Comparison of ENCODE assay signal across 7 cellular contexts in the genomic region with DNA sequence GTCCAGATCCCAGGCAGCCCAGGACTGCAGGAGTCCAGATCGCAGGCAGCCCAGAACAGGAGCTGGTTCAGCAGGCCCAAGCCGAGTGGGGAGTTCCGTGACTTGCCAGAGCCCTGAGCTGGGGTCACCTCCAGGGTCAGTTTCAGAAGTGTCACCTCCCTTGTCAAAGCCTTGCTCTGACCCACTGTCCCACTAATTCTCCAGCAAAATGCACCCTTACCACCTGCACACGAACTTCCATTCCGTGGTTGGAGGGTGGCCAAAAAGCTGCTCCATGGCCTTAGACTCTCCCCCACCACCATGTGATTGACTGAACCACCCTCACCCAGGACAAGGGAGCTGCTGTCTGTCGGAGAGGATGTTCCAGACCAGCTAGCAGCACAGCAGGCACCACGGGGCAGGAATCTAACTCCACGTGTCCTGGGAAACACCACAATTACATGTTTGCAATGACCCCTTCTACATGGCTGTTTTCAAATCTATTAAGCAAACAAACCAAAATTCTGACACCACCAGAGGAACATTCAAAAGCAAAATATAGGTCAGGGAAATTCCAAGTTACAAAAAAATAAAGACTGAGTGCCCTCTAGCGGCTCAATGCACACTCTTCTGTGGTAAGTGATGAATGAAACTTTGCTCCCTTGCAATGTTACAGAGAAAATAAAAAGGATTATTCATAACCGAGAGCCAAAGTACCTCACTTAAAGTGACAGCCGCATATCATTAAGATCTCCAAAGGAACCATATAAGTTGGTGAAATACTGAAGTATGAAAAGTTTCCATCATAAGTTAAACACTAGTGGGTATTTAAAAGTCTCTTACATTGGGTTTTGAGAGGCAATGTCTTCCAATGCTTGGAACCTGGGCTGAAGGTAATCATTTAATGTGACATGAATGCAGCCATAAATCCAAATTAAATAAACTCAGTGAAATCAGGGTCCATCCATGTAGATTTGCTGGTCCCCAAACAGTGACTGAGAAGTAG.
A peak's percentile ranks its signal among the peaks of the same experiment; 100 is the strongest.
DNase-seq lines count a peak whose midpoint lies in the region; ATAC-seq and TF ChIP-seq lines count a peak whose summit lies in the region.

No MANE protein-coding gene starts in this region.

- no peak overlapping the region for H3K27ac ChIP-seq in naive thymus-derived CD4-positive, alpha-beta T cell (ENCODE audit: low read depth, low read length)

- peak; percentile 23 for ATAC-seq in esophagus mucosa
- ATAC-seq in naive thymus-derived CD4-positive, alpha-beta T cell = peak; percentile 37
- ATAC-seq in HG03521 (IDR thresholded peaks at IDR 0.05; ENCODE audit: unreplicated experiment) = no peak
- ATAC-seq in GM19395 (IDR thresholded peaks at IDR 0.05; ENCODE audit: unreplicated experiment) = no peak

- in situ Hi-C loops in G401 (cut with HindIII; ENCODE audit: low sequenced_read_pairs) = no loop called here

- H3K27me3 Mint-ChIP-seq in naive thymus-derived CD4-positive, alpha-beta T cell = no peaks in the 10 kb centered on the region

- no peak for TF ChIP-seq EP300 in Ishikawa (IDR thresholded peaks at IDR 0.05; ENCODE audit: borderline replicate concordance)

- intact Hi-C loops in naive thymus-derived CD4-positive, alpha-beta T cell (cut with micrococcal nuclease) = no loop called here

- H3K4me3 ChIP-seq in naive thymus-derived CD4-positive, alpha-beta T cell (ENCODE audit: low read length) = no peak overlapping the region

- no peaks in the 10 kb centered on the region for H3K9me3 ChIP-seq in naive thymus-derived CD4-positive, alpha-beta T cell (ENCODE audit: control insufficient read depth in 2 of 3, low read length in 3 of 3)

- POLR2A ChIA-PET in naive thymus-derived CD4-positive, alpha-beta T cell (lab: Charles Lee) = no interaction called here

- no peaks in the 10 kb centered on the region for H3K4me1 ChIP-seq in naive thymus-derived CD4-positive, alpha-beta T cell (ENCODE audit: control insufficient read depth in 2 of 2, insufficient read depth in 2 of 2, low read length in 2 of 2)

- TF ChIP-seq RAD21 in Ishikawa (IDR thresholded peaks at IDR 0.05; ENCODE audit: low read depth) = peak; percentile 46

- DNase-seq in G401 (ENCODE audit: low spot score) = peak; percentile 67
- DNase-seq in activated CD4-positive, alpha-beta T cell treated with anti-CD3 and anti-CD28 coated beads for 4 hours = peak; percentile 18 to 31
- DNase-seq in naive thymus-derived CD4-positive, alpha-beta T cell = peak in 5 of 9 donors; percentile 11 to 31 (median 18)

- peak overlapping the region in 2 of 9 donors; percentile 51 to 66 for H3K27ac Mint-ChIP-seq in naive thymus-derived CD4-positive, alpha-beta T cell

- peaks cover 0 to 14% (median 0%) of the 10 kb centered on the region in 5 donors for H3K36me3 Mint-ChIP-seq in naive thymus-derived CD4-positive, alpha-beta T cell

- H3K27me3 ChIP-seq in naive thymus-derived CD4-positive, alpha-beta T cell (ENCODE audit: control insufficient read depth in 2 of 2, insufficient read depth in 2 of 2, low read length in 2 of 2) = no peaks in the 10 kb centered on the region

- no peaks in the 10 kb centered on the region for H3K36me3 ChIP-seq in naive thymus-derived CD4-positive, alpha-beta T cell (ENCODE audit: control insufficient read depth in 2 of 3, insufficient read depth in 3 of 3, low read length in 3 of 3)

- CTCF ChIA-PET in naive thymus-derived CD4-positive, alpha-beta T cell (lab: Charles Lee) = interaction anchor here (1.1 kb wide), 1 partner anchor 110 kb away, joined by 3 read pairs; no protein-coding TSS in a partner anchor

- H3K9me3 Mint-ChIP-seq in naive thymus-derived CD4-positive, alpha-beta T cell = no peaks in the 10 kb centered on the region

- no peak overlapping the region for H3K4me3 Mint-ChIP-seq in naive thymus-derived CD4-positive, alpha-beta T cell

- H3K4me1 Mint-ChIP-seq in naive thymus-derived CD4-positive, alpha-beta T cell = peaks cover 0 to 7% (median 6%) of the 10 kb centered on the region in 7 donors

TF ChIP-seq in Ishikawa, 13 proteins besides CTCF, POLR2A, EP300 and RAD21:
- TF ChIP-seq MAX (IDR thresholded peaks at IDR 0.05) (no peak), TAF1 (IDR thresholded peaks at IDR 0.05; ENCODE audit: low read depth) (no peak), NFIC (IDR thresholded peaks at IDR 0.05) (no peak), USF1 (IDR thresholded peaks at IDR 0.05) (no peak), YY1 (IDR thresholded peaks at IDR 0.05; ENCODE audit: low read depth) (no peak), FOXM1 (IDR thresholded peaks at IDR 0.05; ENCODE audit: borderline replicate concordance, low read depth) (no peak)
- TF ChIP-seq, protein P1, sequence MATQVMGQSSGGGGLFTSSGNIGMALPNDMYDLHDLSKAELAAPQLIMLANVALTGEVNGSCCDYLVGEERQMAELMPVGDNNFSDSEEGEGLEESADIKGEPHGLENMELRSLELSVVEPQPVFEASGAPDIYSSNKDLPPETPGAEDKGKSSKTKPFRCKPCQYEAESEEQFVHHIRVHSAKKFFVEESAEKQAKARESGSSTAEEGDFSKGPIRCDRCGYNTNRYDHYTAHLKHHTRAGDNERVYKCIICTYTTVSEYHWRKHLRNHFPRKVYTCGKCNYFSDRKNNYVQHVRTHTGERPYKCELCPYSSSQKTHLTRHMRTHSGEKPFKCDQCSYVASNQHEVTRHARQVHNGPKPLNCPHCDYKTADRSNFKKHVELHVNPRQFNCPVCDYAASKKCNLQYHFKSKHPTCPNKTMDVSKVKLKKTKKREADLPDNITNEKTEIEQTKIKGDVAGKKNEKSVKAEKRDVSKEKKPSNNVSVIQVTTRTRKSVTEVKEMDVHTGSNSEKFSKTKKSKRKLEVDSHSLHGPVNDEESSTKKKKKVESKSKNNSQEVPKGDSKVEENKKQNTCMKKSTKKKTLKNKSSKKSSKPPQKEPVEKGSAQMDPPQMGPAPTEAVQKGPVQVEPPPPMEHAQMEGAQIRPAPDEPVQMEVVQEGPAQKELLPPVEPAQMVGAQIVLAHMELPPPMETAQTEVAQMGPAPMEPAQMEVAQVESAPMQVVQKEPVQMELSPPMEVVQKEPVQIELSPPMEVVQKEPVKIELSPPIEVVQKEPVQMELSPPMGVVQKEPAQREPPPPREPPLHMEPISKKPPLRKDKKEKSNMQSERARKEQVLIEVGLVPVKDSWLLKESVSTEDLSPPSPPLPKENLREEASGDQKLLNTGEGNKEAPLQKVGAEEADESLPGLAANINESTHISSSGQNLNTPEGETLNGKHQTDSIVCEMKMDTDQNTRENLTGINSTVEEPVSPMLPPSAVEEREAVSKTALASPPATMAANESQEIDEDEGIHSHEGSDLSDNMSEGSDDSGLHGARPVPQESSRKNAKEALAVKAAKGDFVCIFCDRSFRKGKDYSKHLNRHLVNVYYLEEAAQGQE (IDR thresholded peaks at IDR 0.05; ENCODE audit: low read depth) = no peak
TF ChIP-seq in Ishikawa: peak in this region for 0.

Comparison
In these comparisons a context has a peak if more than half of its experiments do, and no peak if none do; other contexts are left out.
1. ATAC-seq: peak in esophagus mucosa (single experiment) and naive thymus-derived CD4-positive, alpha-beta T cell (single experiment); none in HG03521 (single experiment) and GM19395 (single experiment).
2. Peak in every context shown above with its lines, with median percentiles within 50 percentile points of each other: DNase-seq.